Comparison of ENCODE assay signal across 24 cellular contexts in genomic region chr5:10261065-10261464, GRCh38.
"Had no signal": no experiment of that assay in that cellular context is flagged by ENCODE, and none has a peak within 500 bp of the region (broad histone marks: within the 10 kb centered on the region; RNA-seq: fewer than 3 reads in every experiment).

No MANE protein-coding gene starts in this region.

- H3K9me3 ChIP-seq: colonic mucosa, gastrocnemius medialis, sigmoid colon, thoracic aorta, transverse colon, upper lobe of right lung, vagina had no signal

- DNase-seq: colonic mucosa; effector CD8-positive, alpha-beta T cell; endodermal cell; foreskin fibroblast; gastrocnemius medialis; head of caudate nucleus; naive B cell; sigmoid colon; stimulated activated CD4-positive, alpha-beta T cell treated with anti-CD3 and anti-CD28 coated beads, Interleukin-2, amount 100 ng/mL, for 24 hours; stimulated activated CD4-positive, alpha-beta T cell treated with anti-CD3 and anti-CD28 coated beads, Interleukin-4, amount 100 ng/mL, for 24 hours; transverse colon; upper lobe of right lung had no signal

- H3K27me3 ChIP-seq: colonic mucosa, gastrocnemius medialis, neural progenitor cell, sigmoid colon, transverse colon, upper lobe of right lung, vagina had no signal

- H3K27me3 Mint-ChIP-seq: dendritic cell treated with granulocyte-macrophage colony-stimulating factor and Interleukin-4, amounts not matched to agents 40 ng/mL and 50 ng/mL, for 4 days; memory B cell; naive B cell; natural killer cell treated with Interleukin-12 subunit alpha and Interleukin-12 subunit beta and Interleukin-15 and Interleukin-18, amount 100 ng/mL, for 72 hours; progenitor cell of endocrine pancreas; stimulated activated memory B cell treated with anti-CD40 and anti-IgM and Interleukin-4, amounts not matched to agents 10 μg/mL and 1 μg/mL and 100 μg/mL, for 72 hours; stimulated activated naive CD8-positive, alpha-beta T cell treated with anti-CD3 and anti-CD28 coated beads, Interleukin-15, Interleukin-2, amounts not matched to agents 100 ng/mL and 50 ng/mL, for 24 hours had no signal

- H2AFZ ChIP-seq: neural progenitor cell, parathyroid adenoma had no signal

- H3K4me1 Mint-ChIP-seq: endodermal cell; neural progenitor cell; stimulated activated memory B cell treated with anti-CD40 and anti-IgM and Interleukin-4, amounts not matched to agents 10 μg/mL and 1 μg/mL and 100 μg/mL, for 72 hours had no signal

- H3K9me3 Mint-ChIP-seq: dendritic cell treated with granulocyte-macrophage colony-stimulating factor and Interleukin-4, amounts not matched to agents 40 ng/mL and 50 ng/mL, for 4 days; endodermal cell; memory B cell; naive B cell; natural killer cell treated with Interleukin-12 subunit alpha and Interleukin-12 subunit beta and Interleukin-15 and Interleukin-18, amount 100 ng/mL, for 72 hours; neural progenitor cell; stimulated activated memory B cell treated with anti-CD40 and anti-IgM and Interleukin-4, amounts not matched to agents 10 μg/mL and 1 μg/mL and 100 μg/mL, for 72 hours; stimulated activated naive CD8-positive, alpha-beta T cell treated with anti-CD3 and anti-CD28 coated beads, Interleukin-15, Interleukin-2, amounts not matched to agents 100 ng/mL and 50 ng/mL, for 24 hours had no signal

- H3K4me2 ChIP-seq: neural progenitor cell had no signal

- H3K4me3 Mint-ChIP-seq: dendritic cell treated with granulocyte-macrophage colony-stimulating factor and Interleukin-4, amounts not matched to agents 40 ng/mL and 50 ng/mL, for 4 days; endodermal cell; memory B cell; naive B cell; natural killer cell treated with Interleukin-12 subunit alpha and Interleukin-12 subunit beta and Interleukin-15 and Interleukin-18, amount 100 ng/mL, for 72 hours; neural progenitor cell; stimulated activated memory B cell treated with anti-CD40 and anti-IgM and Interleukin-4, amounts not matched to agents 10 μg/mL and 1 μg/mL and 100 μg/mL, for 72 hours; stimulated activated naive CD8-positive, alpha-beta T cell treated with anti-CD3 and anti-CD28 coated beads, Interleukin-15, Interleukin-2, amounts not matched to agents 100 ng/mL and 50 ng/mL, for 24 hours had no signal

- H3K9ac ChIP-seq: neural progenitor cell, parathyroid adenoma had no signal

- ATAC-seq: esophagus mucosa; gastrocnemius medialis; natural killer cell treated with Interleukin-12 subunit alpha and Interleukin-12 subunit beta and Interleukin-15 and Interleukin-18, amount 100 ng/mL, for 72 hours; stimulated activated memory B cell treated with anti-CD40 and anti-IgM and Interleukin-4, amounts not matched to agents 10 μg/mL and 1 μg/mL and 100 μg/mL, for 72 hours; upper lobe of right lung had no signal

- H3K27ac Mint-ChIP-seq: dendritic cell treated with granulocyte-macrophage colony-stimulating factor and Interleukin-4, amounts not matched to agents 40 ng/mL and 50 ng/mL, for 4 days; endodermal cell; memory B cell; natural killer cell treated with Interleukin-12 subunit alpha and Interleukin-12 subunit beta and Interleukin-15 and Interleukin-18, amount 100 ng/mL, for 72 hours; neural progenitor cell; progenitor cell of endocrine pancreas; stimulated activated memory B cell treated with anti-CD40 and anti-IgM and Interleukin-4, amounts not matched to agents 10 μg/mL and 1 μg/mL and 100 μg/mL, for 72 hours; stimulated activated naive CD8-positive, alpha-beta T cell treated with anti-CD3 and anti-CD28 coated beads, Interleukin-15, Interleukin-2, amounts not matched to agents 100 ng/mL and 50 ng/mL, for 24 hours had no signal

- H3K79me2 ChIP-seq: parathyroid adenoma had no signal

- H3K27ac ChIP-seq: colonic mucosa, epithelial cell of prostate, gastrocnemius medialis, neural progenitor cell, parathyroid adenoma, sigmoid colon, thoracic aorta, transverse colon, upper lobe of right lung, vagina had no signal

- H3K4me1 ChIP-seq: colonic mucosa, neural progenitor cell, parathyroid adenoma, sigmoid colon, transverse colon, upper lobe of right lung, vagina had no signal
